20 cellular contexts compared by ENCODE assay signal in the genomic region with DNA sequence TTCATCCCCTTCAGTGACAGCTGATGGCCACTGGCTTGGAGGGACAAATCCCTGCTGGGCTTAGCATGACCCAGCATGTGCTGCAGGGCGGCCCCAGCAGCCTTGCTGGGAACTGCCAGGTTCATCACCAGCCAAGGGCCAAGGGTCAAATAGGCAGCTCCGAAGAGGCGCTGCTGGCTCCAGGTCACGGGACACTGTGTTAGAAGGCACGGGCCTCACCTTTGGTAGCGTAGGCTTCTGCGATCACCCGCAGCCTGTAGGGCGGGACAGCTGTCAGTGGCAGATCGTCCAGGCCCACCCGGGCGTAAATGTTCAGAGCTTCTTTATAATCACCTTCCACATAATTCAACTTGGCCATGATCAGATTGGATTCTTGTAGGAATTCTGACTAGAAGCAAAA.
"Had no signal": no experiment of that assay in that cellular context is flagged by ENCODE, and none has a peak within 500 bp of the region (broad histone marks: within the 10 kb centered on the region; RNA-seq: fewer than 3 reads in every experiment).

No MANE protein-coding gene starts in this region.

- H3K9me3 Mint-ChIP-seq: activated CD4-positive, alpha-beta T cell treated with anti-CD3 and anti-CD28 coated beads, Interleukin-2, amount 10 ng/mL, durations not matched to agents 24 days and 14 days; activated CD8-positive, alpha-beta T cell treated with anti-CD3 and anti-CD28 coated beads for 36 hours; activated naive CD8-positive, alpha-beta T cell treated with anti-CD3 and anti-CD28 coated beads for 36 hours; dendritic cell treated with granulocyte-macrophage colony-stimulating factor and Interleukin-4, amounts not matched to agents 40 ng/mL and 50 ng/mL, for 4 days; memory B cell had no signal

- H3K4me1 ChIP-seq: foreskin keratinocyte, left ventricle myocardium inferior, sigmoid colon, upper lobe of left lung had no signal

- H3K27ac Mint-ChIP-seq: activated CD4-positive, alpha-beta T cell treated with anti-CD3 and anti-CD28 coated beads, Interleukin-2, amount 10 ng/mL, durations not matched to agents 24 days and 14 days; activated CD8-positive, alpha-beta T cell treated with anti-CD3 and anti-CD28 coated beads for 36 hours; activated naive CD8-positive, alpha-beta T cell treated with anti-CD3 and anti-CD28 coated beads for 36 hours; dendritic cell treated with granulocyte-macrophage colony-stimulating factor and Interleukin-4, amounts not matched to agents 40 ng/mL and 50 ng/mL, for 4 days; memory B cell had no signal

- H3K4me3 ChIP-seq: left ventricle myocardium inferior, sigmoid colon, upper lobe of left lung had no signal

- H3K27me3 ChIP-seq: foreskin keratinocyte, sigmoid colon, upper lobe of left lung had no signal

- ATAC-seq: activated CD8-positive, alpha-beta T cell treated with anti-CD3 and anti-CD28 coated beads for 36 hours; foreskin keratinocyte had no signal

- H3K36me3 Mint-ChIP-seq: activated naive CD8-positive, alpha-beta T cell treated with anti-CD3 and anti-CD28 coated beads for 36 hours; memory B cell had no signal

- H2AFZ ChIP-seq: parathyroid adenoma had no signal

- H3K27ac ChIP-seq: foreskin keratinocyte, left ventricle myocardium inferior, parathyroid adenoma, sigmoid colon, upper lobe of left lung had no signal

- H3K9me3 ChIP-seq: left ventricle myocardium inferior, sigmoid colon, SK-N-SH, upper lobe of left lung had no signal

- H3K9ac ChIP-seq: parathyroid adenoma, SK-N-SH had no signal

- H3K4me3 Mint-ChIP-seq: activated CD4-positive, alpha-beta T cell treated with anti-CD3 and anti-CD28 coated beads, Interleukin-2, amount 10 ng/mL, durations not matched to agents 24 days and 14 days; activated CD8-positive, alpha-beta T cell treated with anti-CD3 and anti-CD28 coated beads for 36 hours; activated naive CD8-positive, alpha-beta T cell treated with anti-CD3 and anti-CD28 coated beads for 36 hours; dendritic cell treated with granulocyte-macrophage colony-stimulating factor and Interleukin-4, amounts not matched to agents 40 ng/mL and 50 ng/mL, for 4 days; memory B cell had no signal

- DNase-seq: activated CD4-positive, alpha-beta T cell treated with anti-CD3 and anti-CD28 coated beads, Interleukin-2, amount 10 ng/mL, durations not matched to agents 24 days and 14 days; activated CD4-positive, CD25-positive, alpha-beta regulatory T cell; activated CD8-positive, alpha-beta T cell treated with anti-CD3 and anti-CD28 coated beads for 36 hours; activated naive CD4-positive, alpha-beta T cell; activated naive CD8-positive, alpha-beta T cell treated with anti-CD3 and anti-CD28 coated beads for 36 hours; activated T-cell treated with anti-CD3 and anti-CD28 coated beads, Interleukin-2, amount 50 U/mL, for 1 hour; amygdala; effector CD8-positive, alpha-beta T cell; left ventricle myocardium inferior; nucleus accumbens; sigmoid colon; SK-N-SH; stimulated activated CD4-positive, alpha-beta T cell treated with anti-CD3 and anti-CD28 coated beads, Interleukin-4, amount 100 ng/mL, for 24 hours; stimulated activated naive CD4-positive, alpha-beta T cell treated with Interleukin-2 at 50 U/mL for 16 hours; T-helper 2 cell; upper lobe of left lung had no signal

- H3K27me3 Mint-ChIP-seq: activated CD8-positive, alpha-beta T cell treated with anti-CD3 and anti-CD28 coated beads for 36 hours; activated naive CD8-positive, alpha-beta T cell treated with anti-CD3 and anti-CD28 coated beads for 36 hours; dendritic cell treated with granulocyte-macrophage colony-stimulating factor and Interleukin-4, amounts not matched to agents 40 ng/mL and 50 ng/mL, for 4 days; memory B cell had no signal

- H3K79me2 ChIP-seq: parathyroid adenoma had no signal

- H3K4me2 ChIP-seq: SK-N-SH had no signal

- H3K4me1 Mint-ChIP-seq: activated CD4-positive, alpha-beta T cell treated with anti-CD3 and anti-CD28 coated beads, Interleukin-2, amount 10 ng/mL, durations not matched to agents 24 days and 14 days; activated naive CD8-positive, alpha-beta T cell treated with anti-CD3 and anti-CD28 coated beads for 36 hours; memory B cell had no signal
